8 cellular contexts compared by ENCODE assay signal in genomic region chr4:169619518-169619957, GRCh38. TPM values are rescaled to one million over a fixed set of nuclear protein-coding genes. Genes with fewer than 3 reads are reported as not detected.
DNase-seq lines count a peak whose midpoint lies in the region; ATAC-seq and TF ChIP-seq lines count a peak whose summit lies in the region.

No MANE protein-coding gene starts in this region.

- H2AFZ ChIP-seq in OCI-LY3 (ENCODE audit: low read depth, low read length) (peak overlapping the region; percentile 90), fibroblast of lung (ENCODE audit: low read length) (peak overlapping the region; percentile 85)

- peaks cover 16 to 69% (median 56%) of the 10 kb centered on the region in 4 donors for H3K4me1 Mint-ChIP-seq in naive thymus-derived CD8-positive, alpha-beta T cell

- TF ChIP-seq POLR2A in uterus (IDR thresholded peaks at IDR 0.05), result no peak

- ATAC-seq in GM19438 (IDR thresholded peaks at IDR 0.05; ENCODE audit: low read depth, unreplicated experiment) (peak; percentile 47), HG03460 (IDR thresholded peaks at IDR 0.05; ENCODE audit: unreplicated experiment) (peak; percentile 39)
- ATAC-seq in naive thymus-derived CD8-positive, alpha-beta T cell, result peak; percentile 46 to 49

- intact Hi-C loops in uterus (cut with DNase I; ENCODE audit: low total_unique reads), result loop anchor here (10.0 kb wide), 1 partner anchor 405 kb away; the partner anchor contains the start of gene MFAP3L

- POLR2A ChIA-PET in naive thymus-derived CD8-positive, alpha-beta T cell (lab: Charles Lee), result interaction anchor here (0.9 to 3.4 kb wide), 6 partner anchors 8 to 609 kb away, joined by 4 to 20 read pairs (median 6); partner anchors contain the start of genes CBR4, HPF1, MFAP3L and NEK1

- H3K4me3 ChIP-seq in OCI-LY3 (ENCODE audit: low read length) (peak overlapping the region; percentile 83), fibroblast of lung (replicated peaks in 1 of 4; ENCODE audit: control extremely low read depth in 1 of 4, insufficient read depth in 1 of 4, low read depth in 3 of 4, low read length in 4 of 4) (peak overlapping the region; percentile 76 to 98 (median 80)), uterus (peak overlapping the region; percentile 67 to 88)

- DNase-seq in COLO829 (ENCODE audit: low spot score) (peak; percentile 55), fibroblast of lung (ENCODE audit: low read depth in 2 of 2) (peak; percentile 44 to 64), uterus (peak; percentile 20 to 22)
- peak; percentile 48 to 56 for DNase-seq in activated T-cell treated with anti-CD3 and anti-CD28 coated beads, Interleukin-2, amount 50 U/mL, for 48 hours
- peak in 9 of 10 donors; percentile 13 to 78 (median 62) for DNase-seq in naive thymus-derived CD8-positive, alpha-beta T cell

- H4K20me1 ChIP-seq in OCI-LY3 (ENCODE audit: insufficient read depth, low read length), result peaks cover 9% of the 10 kb centered on the region; the same call in 1 of the 2 replicates
- H4K20me1 ChIP-seq in fibroblast of lung (ENCODE audit: control insufficient read depth, extremely low read depth, insufficient read depth, low read length), result no peaks in the 10 kb centered on the region

- no peaks in the 10 kb centered on the region for H3K27me3 Mint-ChIP-seq in naive thymus-derived CD8-positive, alpha-beta T cell

- peak overlapping the region; percentile 62 for H3K27ac ChIP-seq in OCI-LY3 (ENCODE audit: low read length)
- peak overlapping the region; percentile 95 for H3K27ac ChIP-seq in fibroblast of lung (ENCODE audit: insufficient read depth, low read length)
- peak overlapping the region; percentile 94 to 96 for H3K27ac ChIP-seq in uterus

- H3K79me2 ChIP-seq in OCI-LY3 (ENCODE audit: low read length), result peaks cover 42% of the 10 kb centered on the region
- peaks cover 22% of the 10 kb centered on the region for H3K79me2 ChIP-seq in fibroblast of lung (ENCODE audit: control insufficient read depth, insufficient read depth, low read length)

- H3K9me3 ChIP-seq in OCI-LY3 (ENCODE audit: insufficient read depth, low read length) (no peaks in the 10 kb centered on the region), fibroblast of lung (ENCODE audit: control insufficient read depth, insufficient read depth, low read depth, low read length) (no peaks in the 10 kb centered on the region), uterus (no peaks in the 10 kb centered on the region)

- H3K36me3 ChIP-seq in OCI-LY3 (replicated peaks; ENCODE audit: low read depth, low read length) (no peaks in the 10 kb centered on the region), fibroblast of lung (ENCODE audit: control insufficient read depth, insufficient read depth, low read length) (no peaks in the 10 kb centered on the region), uterus (no peaks in the 10 kb centered on the region)

- H3K27me3 ChIP-seq in OCI-LY3 (ENCODE audit: low read depth, low read length) (no peaks in the 10 kb centered on the region), fibroblast of lung (ENCODE audit: control insufficient read depth, insufficient read depth, low read length) (no peaks in the 10 kb centered on the region), uterus (no peaks in the 10 kb centered on the region)

- H3K36me3 Mint-ChIP-seq in naive thymus-derived CD8-positive, alpha-beta T cell, result no peaks in the 10 kb centered on the region

- peak; percentile 48 for TF ChIP-seq CTCF in OCI-LY3 (IDR thresholded peaks at IDR 0.05; ENCODE audit: low read depth, low read length)
- peak; percentile 61 to 63 for TF ChIP-seq CTCF in fibroblast of lung (conservative IDR thresholded peaks at IDR 0.05 in 1 of 2, IDR thresholded peaks at IDR 0.05 in 1 of 2; ENCODE audit: low read depth in 1 of 2, low read length in 2 of 2)
- TF ChIP-seq CTCF in uterus (IDR thresholded peaks at IDR 0.05), result peak; percentile 36 to 45 (median 40)

- peak overlapping the region; percentile 89 to 99 (median 96) for H3K4me3 Mint-ChIP-seq in naive thymus-derived CD8-positive, alpha-beta T cell

- H3K4me1 ChIP-seq in OCI-LY3 (ENCODE audit: low read length), result peaks cover 20% of the 10 kb centered on the region
- no peaks in the 10 kb centered on the region for H3K4me1 ChIP-seq in fibroblast of lung (ENCODE audit: control insufficient read depth, extremely low read depth, insufficient read depth, low read length)
- peaks cover 0 to 8% of the 10 kb centered on the region in 2 donors for H3K4me1 ChIP-seq in uterus

- H3K27ac Mint-ChIP-seq in naive thymus-derived CD8-positive, alpha-beta T cell, result peak overlapping the region; percentile 97 to 100 (median 99)

- H3K9ac ChIP-seq in OCI-LY3 (ENCODE audit: low read length), result peak overlapping the region; percentile 80
- H3K9ac ChIP-seq in fibroblast of lung (ENCODE audit: insufficient read depth, low read length), result peak overlapping the region; percentile 77

- H3K4me2 ChIP-seq in OCI-LY3 (ENCODE audit: low read length), result peak overlapping the region; percentile 90
- peak overlapping the region; percentile 88 for H3K4me2 ChIP-seq in fibroblast of lung (ENCODE audit: extremely low read depth, insufficient read depth, low read length)

- H3K9me3 Mint-ChIP-seq in naive thymus-derived CD8-positive, alpha-beta T cell, result no peaks in the 10 kb centered on the region

RNA-seq across cellular contexts. Expression of gene CLCN3, which starts 0.8 kb away (rescaled TPM):
- 61.6 and 92.2 TPM in 2 replicates for total RNA-seq in fibroblast of lung
- 51.7 and 58.1 TPM in 2 replicates for polyA plus RNA-seq in fibroblast of lung
- 34.2 and 36.2 TPM in 2 replicates for polyA plus RNA-seq in fibroblast of lung (2012)
- polyA minus RNA-seq in fibroblast of lung (ENCODE audit: low replicate concordance), result 12.7 and 17.2 TPM in 2 replicates
- total RNA-seq in naive thymus-derived CD8-positive, alpha-beta T cell, result 10 to 100 TPM; 32.8 to 36.1 TPM
- polyA plus RNA-seq in naive thymus-derived CD8-positive, alpha-beta T cell, result 10 to 100 TPM; 11.2 to 11.8 (median 11.8) TPM
- total RNA-seq in uterus, result 10 to 100 TPM; 12.4 to 57.3 (median 33.5) TPM

RNA-seq across cellular contexts. Expression of gene NEK1, which starts 7.2 kb away (rescaled TPM):
- total RNA-seq in fibroblast of lung (13.9 and 17.0 TPM in 2 replicates), uterus (10 to 100 TPM; 18.8 to 33.8 (median 25.0) TPM)
- polyA plus RNA-seq in fibroblast of lung, result 8.6 and 8.9 TPM in 2 replicates
- 8.1 and 8.5 TPM in 2 replicates for polyA plus RNA-seq in fibroblast of lung (2012)
- polyA minus RNA-seq in fibroblast of lung (ENCODE audit: low replicate concordance), result 2.1 and 7.4 TPM in 2 replicates
- total RNA-seq in naive thymus-derived CD8-positive, alpha-beta T cell, result 10 to 100 TPM; 17.3 to 19.5 TPM
- 1 to 10 TPM; 7.1 to 9.0 (median 8.4) TPM for polyA plus RNA-seq in naive thymus-derived CD8-positive, alpha-beta T cell

Comparison
In these comparisons a context has a peak if more than half of its experiments do, and no peak if none do; other contexts are left out.
1. Peak in every context shown above with its lines: DNase-seq, ATAC-seq, H3K4me3 ChIP-seq and H3K27ac ChIP-seq.